Comparison of ENCODE assay signal across 25 cellular contexts in the genomic region with DNA sequence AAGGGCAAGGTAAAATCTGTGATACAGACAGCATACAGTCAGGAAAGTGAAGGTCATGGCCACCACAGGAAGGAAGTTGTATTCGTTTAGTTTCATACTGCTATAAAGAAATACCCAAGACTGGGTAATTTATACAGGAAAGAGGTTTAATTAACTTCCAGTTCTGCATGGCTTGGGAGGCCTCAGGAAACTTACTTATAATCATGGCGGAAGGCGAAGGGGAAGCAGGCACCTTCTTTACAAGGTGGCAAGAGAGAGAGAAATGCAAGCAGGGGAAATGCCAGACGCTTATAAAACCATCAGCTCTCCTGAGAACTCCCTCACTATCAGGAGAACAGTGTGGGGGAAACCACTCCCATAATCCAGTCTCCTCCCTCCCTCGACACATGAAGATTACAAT.
"Had no signal": no experiment of that assay in that cellular context is flagged by ENCODE, and none has a peak within 500 bp of the region (broad histone marks: within the 10 kb centered on the region; RNA-seq: fewer than 3 reads in every experiment).

No MANE protein-coding gene starts in this region.

- H3K27ac Mint-ChIP-seq: activated CD8-positive, alpha-beta T cell treated with anti-CD3 and anti-CD28 coated beads for 36 hours; activated naive CD8-positive, alpha-beta T cell; activated T-helper 17 cell treated with anti-CD3 and anti-CD28 coated beads, Interleukin-2, amount 50 U/mL, for 72 hours; endodermal cell had no signal

- H3K4me1 Mint-ChIP-seq: activated T-helper 17 cell treated with anti-CD3 and anti-CD28 coated beads, Interleukin-2, amount 50 U/mL, for 72 hours had no signal

- H3K36me3 ChIP-seq: brain microvascular endothelial cell had no signal

- H3K36me3 Mint-ChIP-seq: activated naive CD8-positive, alpha-beta T cell; WTC11 had no signal

- H3K27ac ChIP-seq: brain microvascular endothelial cell, VCaP had no signal

- H3K9me3 Mint-ChIP-seq: activated CD8-positive, alpha-beta T cell treated with anti-CD3 and anti-CD28 coated beads for 36 hours; activated T-cell treated with anti-CD3 and anti-CD28 coated beads, Interleukin-2, amount 50 U/mL, for 4 hours; endodermal cell; WTC11 had no signal

- H3K27me3 Mint-ChIP-seq: activated CD8-positive, alpha-beta T cell treated with anti-CD3 and anti-CD28 coated beads for 36 hours; activated T-helper 17 cell treated with anti-CD3 and anti-CD28 coated beads, Interleukin-2, amount 50 U/mL, for 72 hours had no signal

- H3K27me3 ChIP-seq: brain microvascular endothelial cell had no signal

- DNase-seq: activated CD4-positive, alpha-beta T cell treated with anti-CD3 and anti-CD28 coated beads for 1 hour; activated CD4-positive, alpha-beta T cell treated with anti-CD3 and anti-CD28 coated beads for 48 hours; activated CD4-positive, alpha-beta T cell treated with anti-CD3 and anti-CD28 coated beads, Interleukin-2, amount 50 U/mL, for 1 hour; activated CD4-positive, alpha-beta T cell treated with anti-CD3 and anti-CD28 coated beads, Interleukin-2, amount 50 U/mL, for 48 hours; activated CD8-positive, alpha-beta memory T cell treated with anti-CD3 and anti-CD28 coated beads for 24 hours; activated CD8-positive, alpha-beta T cell treated with anti-CD3 and anti-CD28 coated beads for 36 hours; activated effector memory CD4-positive, alpha-beta T cell treated with Interleukin-2 at 50 U/mL for 16 hours; activated gamma-delta T cell treated with Interleukin-2 at 50 U/mL for 16 hours; activated naive CD4-positive, alpha-beta T cell treated with anti-CD3 and anti-CD28 coated beads, Interleukin-2, amount 50 U/mL, for 16 hours; activated naive CD4-positive, alpha-beta T cell treated with Interleukin-2 at 50 U/mL for 16 hours; activated T-cell treated with anti-CD3 and anti-CD28 coated beads, Interleukin-2, amount 50 U/mL, for 4 hours; amniotic stem cell; anterior cingulate cortex; brain microvascular endothelial cell; cortex of kidney; effector memory CD4-positive, alpha-beta T cell; endodermal cell; foreskin fibroblast; head of caudate nucleus; hippocampal formation; T-helper 2 cell had no signal

- H3K4me3 Mint-ChIP-seq: activated CD8-positive, alpha-beta T cell treated with anti-CD3 and anti-CD28 coated beads for 36 hours; activated naive CD8-positive, alpha-beta T cell; activated T-cell treated with anti-CD3 and anti-CD28 coated beads, Interleukin-2, amount 50 U/mL, for 4 hours; activated T-helper 17 cell treated with anti-CD3 and anti-CD28 coated beads, Interleukin-2, amount 50 U/mL, for 72 hours; endodermal cell; WTC11 had no signal
